ENCODE assay signal across 9 cellular contexts in the genomic region with DNA sequence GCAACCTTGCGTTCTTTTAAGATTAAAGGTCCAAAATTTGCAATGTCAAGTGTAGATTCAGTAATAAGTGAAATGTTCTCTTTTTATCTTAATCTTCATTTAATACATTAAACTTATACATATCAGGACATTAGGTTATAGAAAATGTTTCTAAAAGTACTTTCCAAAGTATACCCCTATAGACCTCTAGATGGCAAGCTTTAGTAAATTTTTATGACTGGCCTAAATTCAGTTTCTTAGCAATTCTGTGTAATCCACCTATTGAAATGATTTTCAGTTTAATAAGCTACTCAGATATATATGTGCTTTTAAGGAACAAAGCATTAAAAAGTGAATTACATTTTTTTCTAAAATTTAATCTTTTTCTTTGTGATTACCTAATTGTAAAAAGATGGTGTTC.
DNase-seq lines count a peak whose midpoint lies in the region; ATAC-seq and TF ChIP-seq lines count a peak whose summit lies in the region.
"Had no signal": no experiment of that assay in that cellular context is flagged by ENCODE, and none has a peak within 500 bp of the region (broad histone marks: within the 10 kb centered on the region; RNA-seq: fewer than 3 reads in every experiment).

No MANE protein-coding gene starts in this region.

- H3K9me3 ChIP-seq in tibial artery = no peaks in the 10 kb centered on the region

- no peaks in the 10 kb centered on the region for H3K27me3 Mint-ChIP-seq in activated CD8-positive, alpha-beta T cell treated with anti-CD3 and anti-CD28 coated beads for 36 hours
- no peaks in the 10 kb centered on the region for H3K27me3 Mint-ChIP-seq in activated CD8-positive, alpha-beta T cell treated with anti-CD3 and anti-CD28 coated beads, Interleukin-2, amount 10 ng/mL, durations not matched to agents 7 days and 5 days (ENCODE audit: low read depth)
- H3K27me3 Mint-ChIP-seq: dendritic cell treated with granulocyte-macrophage colony-stimulating factor and Interleukin-4, amounts not matched to agents 40 ng/mL and 50 ng/mL, for 4 days had no signal

- H3K4me3 ChIP-seq in epithelial cell of esophagus (ENCODE audit: low read length) (no peak overlapping the region), tibial artery (no peak overlapping the region)

- H3K27ac Mint-ChIP-seq in activated CD8-positive, alpha-beta T cell treated with anti-CD3 and anti-CD28 coated beads for 36 hours = no peak overlapping the region
- H3K27ac Mint-ChIP-seq in activated CD8-positive, alpha-beta T cell treated with anti-CD3 and anti-CD28 coated beads, Interleukin-2, amount 10 ng/mL, durations not matched to agents 7 days and 5 days = no peak overlapping the region
- H3K27ac Mint-ChIP-seq: dendritic cell treated with granulocyte-macrophage colony-stimulating factor and Interleukin-4, amounts not matched to agents 40 ng/mL and 50 ng/mL, for 4 days had no signal

- DNase-seq in activated CD8-positive, alpha-beta T cell treated with anti-CD3 and anti-CD28 coated beads for 36 hours = no peak
- no peak for DNase-seq in activated CD8-positive, alpha-beta T cell treated with anti-CD3 and anti-CD28 coated beads, Interleukin-2, amount 10 ng/mL, durations not matched to agents 7 days and 5 days
- peak; percentile 13 for DNase-seq in NCI-H748 (lab: John Stamatoyannopoulos, UW; ENCODE audit: unreplicated experiment)
- DNase-seq in epithelial cell of esophagus (ENCODE audit: low read depth) = peak; percentile 26
- no peak for DNase-seq in tibial artery
- DNase-seq in cerebellar nuclear complex (lab: John Stamatoyannopoulos, UW) = no peak
- no peak for DNase-seq in activated CD4-positive, alpha-beta T cell treated with anti-CD3 and anti-CD28 coated beads, Interleukin-2, amount 50 U/mL, for 48 hours
- DNase-seq in activated gamma-delta T cell treated with Interleukin-2 at 50 U/mL for 16 hours = no peak

- H3K9me3 Mint-ChIP-seq in activated CD8-positive, alpha-beta T cell treated with anti-CD3 and anti-CD28 coated beads for 36 hours = no peaks in the 10 kb centered on the region
- H3K9me3 Mint-ChIP-seq in activated CD8-positive, alpha-beta T cell treated with anti-CD3 and anti-CD28 coated beads, Interleukin-2, amount 10 ng/mL, durations not matched to agents 7 days and 5 days (ENCODE audit: insufficient read depth) = no peaks in the 10 kb centered on the region
- H3K9me3 Mint-ChIP-seq: dendritic cell treated with granulocyte-macrophage colony-stimulating factor and Interleukin-4, amounts not matched to agents 40 ng/mL and 50 ng/mL, for 4 days had no signal

- intact Hi-C loops in activated CD8-positive, alpha-beta T cell treated with anti-CD3 and anti-CD28 coated beads for 36 hours (cut with micrococcal nuclease) = no loop called here
- intact Hi-C loops in tibial artery (cut with DNase I; ENCODE audit: low total_unique reads) = loop anchor here (10.0 kb wide), 1 partner anchor 716 kb away; no protein-coding TSS in a partner anchor

- no peaks in the 10 kb centered on the region for H3K36me3 Mint-ChIP-seq in activated CD8-positive, alpha-beta T cell treated with anti-CD3 and anti-CD28 coated beads for 36 hours (ENCODE audit: low read depth)
- no peaks in the 10 kb centered on the region for H3K36me3 Mint-ChIP-seq in activated CD8-positive, alpha-beta T cell treated with anti-CD3 and anti-CD28 coated beads, Interleukin-2, amount 10 ng/mL, durations not matched to agents 7 days and 5 days (ENCODE audit: low read depth)

- TF ChIP-seq CTCF in activated CD8-positive, alpha-beta T cell treated with anti-CD3 and anti-CD28 coated beads for 36 hours (IDR thresholded peaks at IDR 0.05) = peak; percentile 40
- peak; percentile 41 for TF ChIP-seq CTCF in epithelial cell of esophagus (IDR thresholded peaks at IDR 0.05; ENCODE audit: insufficient read depth, low read depth, low read length, missing control alignments)
- TF ChIP-seq CTCF in tibial artery (IDR thresholded peaks at IDR 0.05) = peak; percentile 48 to 61

- no peaks in the 10 kb centered on the region for H3K27me3 ChIP-seq in tibial artery

- H3K4me1 Mint-ChIP-seq in activated CD8-positive, alpha-beta T cell treated with anti-CD3 and anti-CD28 coated beads for 36 hours (ENCODE audit: low read depth) = no peaks in the 10 kb centered on the region
- no peaks in the 10 kb centered on the region for H3K4me1 Mint-ChIP-seq in activated CD8-positive, alpha-beta T cell treated with anti-CD3 and anti-CD28 coated beads, Interleukin-2, amount 10 ng/mL, durations not matched to agents 7 days and 5 days (ENCODE audit: low read depth)

- H3K27ac ChIP-seq in tibial artery = no peak overlapping the region

- no peak overlapping the region for H3K4me3 Mint-ChIP-seq in activated CD8-positive, alpha-beta T cell treated with anti-CD3 and anti-CD28 coated beads for 36 hours
- H3K4me3 Mint-ChIP-seq in activated CD8-positive, alpha-beta T cell treated with anti-CD3 and anti-CD28 coated beads, Interleukin-2, amount 10 ng/mL, durations not matched to agents 7 days and 5 days = no peak overlapping the region
- H3K4me3 Mint-ChIP-seq: dendritic cell treated with granulocyte-macrophage colony-stimulating factor and Interleukin-4, amounts not matched to agents 40 ng/mL and 50 ng/mL, for 4 days had no signal

- no peaks in the 10 kb centered on the region for H3K36me3 ChIP-seq in tibial artery

- CTCF ChIA-PET in activated CD8-positive, alpha-beta T cell treated with anti-CD3 and anti-CD28 coated beads for 36 hours (lab: Charles Lee) = interaction anchor here (0.7 to 1.4 kb wide), 2 partner anchors 9 to 71 kb away, joined by 3 read pairs; no protein-coding TSS in a partner anchor
- CTCF ChIA-PET in activated CD8-positive, alpha-beta T cell treated with anti-CD3 and anti-CD28 coated beads, Interleukin-2, amount 10 ng/mL, durations not matched to agents 7 days and 5 days (lab: Charles Lee) = no interaction called here

- no peak for ATAC-seq in activated CD8-positive, alpha-beta T cell treated with anti-CD3 and anti-CD28 coated beads for 36 hours
- no peak for ATAC-seq in activated CD8-positive, alpha-beta T cell treated with anti-CD3 and anti-CD28 coated beads, Interleukin-2, amount 10 ng/mL, durations not matched to agents 7 days and 5 days

- H3K4me1 ChIP-seq in tibial artery = no peaks in the 10 kb centered on the region

- POLR2A ChIA-PET in activated CD8-positive, alpha-beta T cell treated with anti-CD3 and anti-CD28 coated beads for 36 hours (lab: Charles Lee) = no interaction called here
- POLR2A ChIA-PET in activated CD8-positive, alpha-beta T cell treated with anti-CD3 and anti-CD28 coated beads, Interleukin-2, amount 10 ng/mL, durations not matched to agents 7 days and 5 days (lab: Charles Lee) = no interaction called here

Comparison
In these comparisons a context has a peak if more than half of its experiments do, and no peak if none do; other contexts are left out.
1. DNase-seq: peak in NCI-H748 (single experiment) and epithelial cell of esophagus (single experiment); none in activated CD8-positive, alpha-beta T cell treated with anti-CD3 and anti-CD28 coated beads for 36 hours (single experiment), activated CD8-positive, alpha-beta T cell treated with anti-CD3 and anti-CD28 coated beads, Interleukin-2, amount 10 ng/mL, durations not matched to agents 7 days and 5 days (single experiment), tibial artery (0 of 2), cerebellar nuclear complex (0 of 2), activated CD4-positive, alpha-beta T cell treated with anti-CD3 and anti-CD28 coated beads, Interleukin-2, amount 50 U/mL, for 48 hours (0 of 2) and activated gamma-delta T cell treated with Interleukin-2 at 50 U/mL for 16 hours (single experiment).
2. Peak in every context shown above with its lines, with median percentiles within 50 percentile points of each other: CTCF ChIP-seq.